In the genomic region with DNA sequence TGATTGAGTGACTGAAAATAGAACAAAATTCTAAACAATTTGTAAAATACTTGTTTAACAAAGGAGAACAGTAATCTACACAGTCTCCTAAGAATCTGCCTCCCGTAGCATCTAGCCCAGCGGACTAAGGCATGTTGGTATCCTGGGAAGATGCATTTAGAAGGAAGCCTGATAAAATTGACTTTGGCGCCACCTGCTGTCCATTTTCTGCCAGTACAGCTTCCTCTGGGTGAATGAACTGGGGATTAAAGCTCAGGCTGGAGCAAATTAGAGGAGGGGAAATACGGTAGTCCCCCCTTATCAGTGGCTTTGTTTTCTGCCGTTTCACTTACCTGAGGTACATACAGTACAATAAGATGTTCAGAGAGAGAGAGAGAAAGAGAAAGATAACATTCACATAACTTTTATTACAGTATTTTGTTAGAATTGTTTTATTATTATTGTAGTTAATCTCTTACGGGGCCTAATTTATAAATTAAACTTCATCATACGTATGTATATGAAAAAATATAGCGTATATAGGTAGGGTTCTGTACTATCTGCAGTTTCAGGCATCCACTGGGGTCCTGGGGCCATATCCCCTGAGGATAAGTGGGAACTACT, we compare ENCODE assay signal across 8 cellular contexts.
A peak's percentile ranks its signal among the peaks of the same experiment; 100 is the strongest.
DNase-seq lines count a peak whose midpoint lies in the region; ATAC-seq and TF ChIP-seq lines count a peak whose summit lies in the region.

No MANE protein-coding gene starts in this region.

- TF ChIP-seq CTCF in AG09309 (IDR thresholded peaks at IDR 0.05; ENCODE audit: control insufficient read depth, insufficient read depth, low read depth, low read length, missing control alignments) (peak; percentile 86), parathyroid adenoma (IDR thresholded peaks at IDR 0.05) (peak; percentile 94)

- in situ Hi-C loops in KBM-7 (cut with MboI; ENCODE audit: low pct_unique_long_range_greater_than_20kb, low sequenced_read_pairs) = no loop called here
- in situ Hi-C loops in SK-MEL-5 (cut with HindIII; ENCODE audit: low pct_unique_long_range_greater_than_20kb, low sequenced_read_pairs) = no loop called here

- no peaks in the 10 kb centered on the region for H3K79me2 ChIP-seq in parathyroid adenoma

- no peak for DNase-seq in AG09309 (ENCODE audit: low read depth)
- peak; percentile 68 for DNase-seq in KBM-7
- peak; percentile 84 for DNase-seq in SK-MEL-5 (ENCODE audit: low read depth, low spot score)
- peak; percentile 71 for DNase-seq in activated naive CD4-positive, alpha-beta T cell treated with Interleukin-2 at 50 U/mL for 16 hours
- peak; percentile 47 for DNase-seq in glomerular endothelial cell (ENCODE audit: extremely low read depth, low read depth, low spot score)
- DNase-seq in ureter (ENCODE audit: low spot score) = peak; percentile 76

- H3K36me3 ChIP-seq in parathyroid adenoma (ENCODE audit: control insufficient read depth, insufficient read depth, low read length) = no peaks in the 10 kb centered on the region

- no peaks in the 10 kb centered on the region for H3K4me1 ChIP-seq in parathyroid adenoma

- H3K9ac ChIP-seq in parathyroid adenoma = no peak overlapping the region

- no peak overlapping the region for H3K27ac ChIP-seq in parathyroid adenoma

- ATAC-seq in GM18511 (IDR thresholded peaks at IDR 0.05; ENCODE audit: unreplicated experiment) = peak; percentile 63

- no peak overlapping the region for H2AFZ ChIP-seq in parathyroid adenoma

- H3K4me3 ChIP-seq in AG09309 (ENCODE audit: control insufficient read depth, low read depth, low read length) = no peak overlapping the region
- H3K4me3 ChIP-seq in parathyroid adenoma (ENCODE audit: low read depth, low read length) = no peak overlapping the region

- no peaks in the 10 kb centered on the region for H3K9me3 ChIP-seq in parathyroid adenoma (ENCODE audit: control insufficient read depth, low read length)

- H3K4me2 ChIP-seq in parathyroid adenoma (ENCODE audit: low read length) = no peak overlapping the region

- H3K27me3 ChIP-seq in parathyroid adenoma (ENCODE audit: control insufficient read depth, insufficient read depth, low read length) = no peaks in the 10 kb centered on the region
